In the genomic region with DNA sequence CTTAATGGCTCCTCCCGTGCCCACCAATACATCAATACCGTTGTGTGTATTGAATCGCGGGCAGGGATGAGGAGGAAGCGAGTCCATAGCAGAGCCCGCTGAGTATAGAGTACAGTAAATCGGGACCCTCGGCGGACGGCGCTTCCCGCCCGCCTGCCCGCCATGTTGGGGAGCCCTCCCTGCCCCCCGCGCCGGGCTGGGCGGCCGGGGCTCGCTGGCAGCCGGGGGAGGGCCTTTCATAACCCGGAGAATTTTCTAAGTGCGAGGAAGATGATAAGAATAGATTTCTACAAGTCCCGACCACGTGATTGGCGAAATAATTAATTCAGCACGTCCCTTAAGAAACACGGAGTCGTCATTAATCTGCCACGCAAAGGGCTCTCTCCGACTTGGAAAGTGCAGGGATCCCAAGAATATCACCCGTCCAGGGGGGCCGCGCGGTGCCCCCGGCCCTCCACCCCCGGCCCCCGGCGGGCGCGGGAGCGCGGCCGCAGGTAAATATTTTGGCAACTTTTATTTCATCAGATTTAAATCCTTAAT, we compare ENCODE assay signal across 12 cellular contexts. TPM values are rescaled to one million over a fixed set of nuclear protein-coding genes. Genes with fewer than 3 reads are reported as not detected.
DNase-seq lines count a peak whose midpoint lies in the region; ATAC-seq, FAIRE-seq and TF ChIP-seq lines count a peak whose summit lies in the region.
"Had no signal": no experiment of that assay in that cellular context is flagged by ENCODE, and none has a peak within 500 bp of the region (broad histone marks: within the 10 kb centered on the region; RNA-seq: fewer than 3 reads in every experiment).

A gene (plus strand): TSS at position 349 of the 540 bp plus-strand sequence. CDS start 11,808 bp downstream, outside the sequence.

- no peaks in the 10 kb centered on the region for H4K20me1 ChIP-seq in osteoblast (ENCODE audit: insufficient read depth, low read length)

- POLR2A ChIA-PET in A549 (lab: Yijun Ruan, JAX), result no interaction called here

- peaks cover 0 to 6% (median 4%) of the 10 kb centered on the region in 7 donors for H3K9me3 Mint-ChIP-seq in naive B cell

- CTCF ChIA-PET in A549 (lab: Yijun Ruan, JAX), result interaction anchor here (0.9 kb wide), 1 partner anchor 16 kb away, joined by 3 read pairs; no protein-coding TSS in a partner anchor

- 72% methylated on average over 43 of the region's 44 CpGs for WGBS in A549 (ENCODE audit: missing lambda C conversion rate)
- 41 to 65% (median 49%) methylated on average over 43 to 44 of the region's 44 CpGs for WGBS in adrenal gland, 4 donors

- H3K4me1 Mint-ChIP-seq in naive B cell, result peaks cover 4 to 16% (median 6%) of the 10 kb centered on the region in 3 donors

- H3K4me2 ChIP-seq in A549, result peak within 1 kb of the TSS; percentile 69
- no peak within 1 kb of the TSS for H3K4me2 ChIP-seq in osteoblast (ENCODE audit: insufficient read depth, low read length)

- no peak for DNase-seq in A549 (ENCODE audit: low read depth in 1 of 2, low spot score in 1 of 2)
- DNase-seq in adrenal gland, result no peak
- DNase-seq in naive B cell, result no peak
- DNase-seq in mucosa of gallbladder (ENCODE audit: low spot score), result no peak
- DNase-seq in RCC 7860 (ENCODE audit: low spot score), result no peak
- no peak for DNase-seq in osteoblast (ENCODE audit: insufficient read length, low spot score, missing footprints)
- no peak for DNase-seq in activated CD4-positive, alpha-beta T cell treated with anti-CD3 and anti-CD28 coated beads for 48 hours
- DNase-seq: activated CD8-positive, alpha-beta memory T cell treated with anti-CD3 and anti-CD28 coated beads for 24 hours; DND-41; OCI-M1 had no signal

- H3K27ac ChIP-seq in A549 (no peak within 1 kb of the TSS), adrenal gland (no peak within 1 kb of the TSS), osteoblast (ENCODE audit: low read depth, low read length) (no peak within 1 kb of the TSS)

- ATAC-seq in A549 (no peak), naive B cell (ENCODE audit: low read depth in 2 of 2) (no peak)

- no peaks in the 10 kb centered on the region for H3K79me2 ChIP-seq in osteoblast (ENCODE audit: insufficient read depth, low read length)

- H3K4me1 ChIP-seq in A549 (no peaks in the 10 kb centered on the region), adrenal gland (replicated peaks in 1 of 2) (no peaks in the 10 kb centered on the region), osteoblast (ENCODE audit: insufficient read depth, low read length) (peaks cover 6% of the 10 kb centered on the region)

- TF ChIP-seq CTCF in A549 (IDR thresholded peaks at IDR 0.05) (no peak), adrenal gland (IDR thresholded peaks at IDR 0.05) (no peak), osteoblast (IDR thresholded peaks at IDR 0.05; ENCODE audit: extremely low read depth, low read depth, low read length) (no peak)

- no peak for TF ChIP-seq EP300 in A549 (IDR thresholded peaks at IDR 0.05)

- H3K4me3 ChIP-seq in A549, result peak within 1 kb of the TSS; percentile 27; the same call in 2 of the 3 replicates
- peak within 1 kb of the TSS; percentile 20; the same call in 1 of the 2 replicates for H3K4me3 ChIP-seq in GM08714 (ENCODE audit: low read length)
- H3K4me3 ChIP-seq in adrenal gland, result no peak within 1 kb of the TSS
- no peak within 1 kb of the TSS for H3K4me3 ChIP-seq in osteoblast (ENCODE audit: insufficient read depth, low read length)

- H3K27me3 ChIP-seq in adrenal gland (no peaks in the 10 kb centered on the region), osteoblast (ENCODE audit: insufficient read depth, low read length) (peaks cover 31% of the 10 kb centered on the region)

- H3K36me3 ChIP-seq in adrenal gland (replicated peaks in 1 of 2) (peaks cover 0 to 30% of the 10 kb centered on the region in 2 donors), osteoblast (ENCODE audit: insufficient read depth, low read length) (no peaks in the 10 kb centered on the region)

- H3K36me3 Mint-ChIP-seq in naive B cell, result peaks cover 0 to 8% of the 10 kb centered on the region in 2 donors

- TF ChIP-seq POLR2A in A549 (IDR thresholded peaks at IDR 0.05; ENCODE audit: low read length) (no peak), adrenal gland (IDR thresholded peaks at IDR 0.05) (no peak)

- no peak within 1 kb of the TSS for H2AFZ ChIP-seq in osteoblast (ENCODE audit: low read length)

- peak within 1 kb of the TSS in 4 of 6 donors; percentile 33 to 96 (median 90) for H3K27ac Mint-ChIP-seq in naive B cell

- FAIRE-seq in A549 (lab: Jason Lieb, UNC) (no peak), RCC 7860 (lab: Jason Lieb, UNC) (no peak)

- H3K9me3 ChIP-seq in A549 (no peaks in the 10 kb centered on the region), adrenal gland (replicated peaks in 1 of 3) (no peaks in the 10 kb centered on the region), osteoblast (ENCODE audit: low read depth, low read length) (no peaks in the 10 kb centered on the region)

- peaks cover 48 to 86% (median 79%) of the 10 kb centered on the region in 3 donors for H3K27me3 Mint-ChIP-seq in naive B cell

- peak within 1 kb of the TSS in 7 of 8 donors; percentile 19 to 85 (median 46) for H3K4me3 Mint-ChIP-seq in naive B cell

- intact Hi-C loops in adrenal gland (cut with DNase I), result no loop called here

- no peak for TF ChIP-seq RAD21 in A549 (conservative IDR thresholded peaks at IDR 0.05 in 1 of 2, IDR thresholded peaks at IDR 0.05 in 1 of 2)

TF ChIP-seq in A549, 52 proteins besides CTCF, POLR2A, EP300 and RAD21:
- TF ChIP-seq FOSL2 (IDR thresholded peaks at IDR 0.05) (no peak), FOSL2 (CRISPR knock-in tag; IDR thresholded peaks at IDR 0.05) (no peak), EHF (CRISPR knock-in tag; IDR thresholded peaks at IDR 0.05) (no peak), HEYL (CRISPR knock-in tag; IDR thresholded peaks at IDR 0.05) (no peak), FOXS1 (CRISPR knock-in tag; IDR thresholded peaks at IDR 0.05) (no peak), SREBF2 (IDR thresholded peaks at IDR 0.05) (no peak), RFX5 (IDR thresholded peaks at IDR 0.05) (no peak), HDAC2 (IDR thresholded peaks at IDR 0.05) (no peak), ZSCAN20 (CRISPR knock-in tag; IDR thresholded peaks at IDR 0.05) (no peak), MYC (IDR thresholded peaks at IDR 0.05; ENCODE audit: borderline replicate concordance, low read length) (no peak), ZFP36 (IDR thresholded peaks at IDR 0.05; ENCODE audit: borderline replicate concordance, partially characterized antibody) (no peak), HOXB13 (CRISPR knock-in tag; IDR thresholded peaks at IDR 0.05; ENCODE audit: low read depth) (no peak), CHD2 (IDR thresholded peaks at IDR 0.05; ENCODE audit: low read length, partially characterized antibody) (no peak), SMC3 (IDR thresholded peaks at IDR 0.05) (no peak), CBX2 (IDR thresholded peaks at IDR 0.05; ENCODE audit: borderline replicate concordance, low read depth) (no peak), ESRRA (IDR thresholded peaks at IDR 0.05; ENCODE audit: borderline replicate concordance, low read length) (no peak)
- TF ChIP-seq, protein P1, sequence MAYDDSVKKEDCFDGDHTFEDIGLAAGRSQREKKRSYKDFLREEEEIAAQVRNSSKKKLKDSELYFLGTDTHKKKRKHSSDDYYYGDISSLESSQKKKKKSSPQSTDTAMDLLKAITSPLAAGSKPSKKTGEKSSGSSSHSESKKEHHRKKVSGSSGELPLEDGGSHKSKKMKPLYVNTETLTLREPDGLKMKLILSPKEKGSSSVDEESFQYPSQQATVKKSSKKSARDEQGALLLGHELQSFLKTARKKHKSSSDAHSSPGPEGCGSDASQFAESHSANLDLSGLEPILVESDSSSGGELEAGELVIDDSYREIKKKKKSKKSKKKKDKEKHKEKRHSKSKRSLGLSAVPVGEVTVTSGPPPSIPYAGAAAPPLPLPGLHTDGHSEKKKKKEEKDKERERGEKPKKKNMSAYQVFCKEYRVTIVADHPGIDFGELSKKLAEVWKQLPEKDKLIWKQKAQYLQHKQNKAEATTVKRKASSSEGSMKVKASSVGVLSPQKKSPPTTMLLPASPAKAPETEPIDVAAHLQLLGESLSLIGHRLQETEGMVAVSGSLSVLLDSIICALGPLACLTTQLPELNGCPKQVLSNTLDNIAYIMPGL (CRISPR knock-in tag; IDR thresholded peaks at IDR 0.05; ENCODE audit: borderline replicate concordance), result no peak
- TF ChIP-seq, protein P2, sequence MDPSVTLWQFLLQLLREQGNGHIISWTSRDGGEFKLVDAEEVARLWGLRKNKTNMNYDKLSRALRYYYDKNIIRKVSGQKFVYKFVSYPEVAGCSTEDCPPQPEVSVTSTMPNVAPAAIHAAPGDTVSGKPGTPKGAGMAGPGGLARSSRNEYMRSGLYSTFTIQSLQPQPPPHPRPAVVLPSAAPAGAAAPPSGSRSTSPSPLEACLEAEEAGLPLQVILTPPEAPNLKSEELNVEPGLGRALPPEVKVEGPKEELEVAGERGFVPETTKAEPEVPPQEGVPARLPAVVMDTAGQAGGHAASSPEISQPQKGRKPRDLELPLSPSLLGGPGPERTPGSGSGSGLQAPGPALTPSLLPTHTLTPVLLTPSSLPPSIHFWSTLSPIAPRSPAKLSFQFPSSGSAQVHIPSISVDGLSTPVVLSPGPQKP (IDR thresholded peaks at IDR 0.05; ENCODE audit: low read depth, low read length), result no peak

RNA-seq across cellular contexts. Expression of the gene that starts here (rescaled TPM):
- polyA plus RNA-seq in A549 (2011; rRNA removed) (0.27 and 0.70 TPM in 2 replicates), A549 (2017; fragmentation: RNase III; extraction: RNeasy Plus Mini Kit Qiagen cat#74134 plus additional on column Dnase treatment) (0.14 to 0.36 TPM (median 0.18 TPM) in 3 replicates), adrenal gland (10 to 100 TPM in 2 of 3 donors, 1 to 10 TPM in 1; 2.0 to 15.9 (median 12.5) TPM), naive B cell (ENCODE audit: low read depth in 6 of 6) (not detected)
- 0.16 and 0.19 TPM in 2 replicates for polyA plus RNA-seq in A549 (2012; cell fraction: cytosol; rRNA removed)
- polyA plus RNA-seq in A549 (2012; cell fraction: nucleus; rRNA removed), result 0.71 and 0.89 TPM in 2 replicates
- not detected in 2 replicates for polyA minus RNA-seq in A549 (2011; rRNA and poly(A)+ RNA removed)
- total RNA-seq in adrenal gland (10 to 100 TPM in 4 of 8 donors, 1 to 10 TPM in 4; 3.3 to 41.3 (median 10.6) TPM), mucosa of gallbladder (3.2 TPM), osteoblast (1.1 and 2.1 TPM in 2 replicates)
- total RNA-seq: LHCN-M2 had no signal

Comparison
In these comparisons a context has a peak if more than half of its experiments do, and no peak if none do; other contexts are left out.
1. H3K4me3 ChIP-seq: peak in A549 (single experiment) and GM08714 (single experiment); none in adrenal gland (0 of 4) and osteoblast (single experiment).